17 cellular contexts compared by ENCODE assay signal in genomic region chr15:79901958-79902357, GRCh38. TPM values are rescaled to one million over a fixed set of nuclear protein-coding genes. Genes with fewer than 3 reads are reported as not detected.
A peak's percentile ranks its signal among the peaks of the same experiment; 100 is the strongest.
DNase-seq lines count a peak whose midpoint lies in the region; ATAC-seq and TF ChIP-seq lines count a peak whose summit lies in the region.
"Had no signal": no experiment of that assay in that cellular context is flagged by ENCODE, and none has a peak within 500 bp of the region (broad histone marks: within the 10 kb centered on the region; RNA-seq: fewer than 3 reads in every experiment).

No MANE protein-coding gene starts in this region.

- ATAC-seq in GM18511 (IDR thresholded peaks at IDR 0.05; ENCODE audit: unreplicated experiment) (peak; percentile 56), HG02852 (IDR thresholded peaks at IDR 0.05; ENCODE audit: unreplicated experiment) (no peak)
- ATAC-seq: stimulated activated naive CD8-positive, alpha-beta T cell treated with anti-CD3 and anti-CD28 coated beads, Interleukin-15, amount 100 ng/mL, for 72 hours had no signal

- DNase-seq in Ammon's horn (ENCODE audit: low spot score) (peak; percentile 27), LNCaP clone FGC (ENCODE audit: low read depth) (peak; percentile 81), fibroblast of pulmonary artery (ENCODE audit: low read depth) (peak; percentile 59), NCI-H524 treated with DMSO at 0.1 percent for 48 hours (lab: John Stamatoyannopoulos, UW) (no peak), KG1 (lab: John Stamatoyannopoulos, UW) (no peak), G401 (ENCODE audit: low spot score) (no peak)
- DNase-seq: activated CD4-positive, alpha-beta T cell treated with anti-CD3 and anti-CD28 coated beads, Interleukin-2, amount 10 ng/mL, durations not matched to agents 24 days and 14 days; DMS153; effector CD4-positive, alpha-beta T cell; Karpas-422; left ventricle myocardium inferior; NCI-H226; spleen; stimulated activated naive CD8-positive, alpha-beta T cell treated with anti-CD3 and anti-CD28 coated beads, Interleukin-15, amount 100 ng/mL, for 72 hours had no signal

- in situ Hi-C loops in G401 (cut with HindIII; ENCODE audit: low sequenced_read_pairs): no loop called here

- H3K4me3 ChIP-seq in LNCaP clone FGC (ENCODE audit: low read depth, low read length) (no peak overlapping the region), fibroblast of pulmonary artery (replicated peaks; ENCODE audit: low read depth, low read length) (no peak overlapping the region)
- H3K4me3 ChIP-seq: breast epithelium, left ventricle myocardium inferior, spleen had no signal

- TF ChIP-seq CTCF in LNCaP clone FGC (IDR thresholded peaks at IDR 0.05; ENCODE audit: control insufficient read depth, extremely low read depth, insufficient read depth) (no peak), fibroblast of pulmonary artery (IDR thresholded peaks at IDR 0.05; ENCODE audit: low read length, missing control alignments) (no peak)

RNA-seq across cellular contexts. Expression of gene MTHFS, which starts 5.1 kb away (rescaled TPM):
- total RNA-seq in G401 (2014; rRNA removed; shearing (Covaris generic)): 83.6 and 92.9 TPM in 2 replicates

Comparison
In these comparisons a context has a peak if more than half of its experiments do, and no peak if none do; other contexts are left out.
1. DNase-seq: peak in Ammon's horn (single experiment), LNCaP clone FGC (single experiment) and fibroblast of pulmonary artery (single experiment); none in NCI-H524 treated with DMSO at 0.1 percent for 48 hours (single experiment), KG1 (single experiment) and G401 (single experiment).